In genomic region chrX:12973561-12974216, GRCh38 we compare ENCODE assay signal across 8 cellular contexts. TPM values are rescaled to one million over a fixed set of nuclear protein-coding genes. Genes with fewer than 3 reads are reported as not detected.
A peak's percentile ranks its signal among the peaks of the same experiment; 100 is the strongest.
DNase-seq lines count a peak whose midpoint lies in the region; ATAC-seq and TF ChIP-seq lines count a peak whose summit lies in the region.

No MANE protein-coding gene starts in this region.

- no peak for ATAC-seq in activated CD8-positive, alpha-beta memory T cell treated with anti-CD3 and anti-CD28 coated beads, Interleukin-2, amount 10 ng/mL, durations not matched to agents 7 days and 5 days
- peak in 1 of 8 donors; percentile 14 for ATAC-seq in heart right ventricle
- ATAC-seq in stimulated activated effector memory CD8-positive, alpha-beta T cell treated with anti-CD3 and anti-CD28 coated beads, Interleukin-12 subunit alpha, Interleukin-12 subunit beta, amount 100 ng/mL, for 72 hours = no peak
- no peak for ATAC-seq in GM21825 (IDR thresholded peaks at IDR 0.05; ENCODE audit: unreplicated experiment)

- peaks cover 37% of the 10 kb centered on the region for H3K4me1 Mint-ChIP-seq in activated CD8-positive, alpha-beta memory T cell treated with anti-CD3 and anti-CD28 coated beads, Interleukin-2, amount 10 ng/mL, durations not matched to agents 7 days and 5 days
- peaks cover 37% of the 10 kb centered on the region for H3K4me1 Mint-ChIP-seq in stimulated activated effector memory CD8-positive, alpha-beta T cell treated with anti-CD3 and anti-CD28 coated beads, Interleukin-12 subunit alpha, Interleukin-12 subunit beta, amount 100 ng/mL, for 72 hours

- H3K27ac ChIP-seq in ACC112 (ENCODE audit: low read depth, low read length) = peak overlapping the region; percentile 98
- H3K27ac ChIP-seq in KMS-11 = peak overlapping the region; percentile 96
- H3K27ac ChIP-seq in heart right ventricle = peak overlapping the region; percentile 88 to 99 (median 96)

- H3K27me3 ChIP-seq in ACC112 (ENCODE audit: insufficient read depth, low read length) (no peaks in the 10 kb centered on the region), KMS-11 (ENCODE audit: insufficient read depth, low read depth) (no peaks in the 10 kb centered on the region), heart right ventricle (peaks cover 0 to 72% (median 0%) of the 10 kb centered on the region in 7 donors)

- 38 to 50% methylated on average over 17 to 18 of the region's 18 CpGs for WGBS in heart right ventricle, 2 donors

- CTCF ChIA-PET in activated CD8-positive, alpha-beta memory T cell treated with anti-CD3 and anti-CD28 coated beads, Interleukin-2, amount 10 ng/mL, durations not matched to agents 7 days and 5 days (lab: Charles Lee) = interaction anchor here (0.9 to 17.0 kb wide), 4 partner anchors 20 to 514 kb away, joined by 3 to 206 read pairs (median 52); no protein-coding TSS in a partner anchor

- peak overlapping the region; percentile 98 for H3K27ac Mint-ChIP-seq in activated CD8-positive, alpha-beta memory T cell treated with anti-CD3 and anti-CD28 coated beads, Interleukin-2, amount 10 ng/mL, durations not matched to agents 7 days and 5 days
- peak overlapping the region; percentile 98 for H3K27ac Mint-ChIP-seq in stimulated activated effector memory CD8-positive, alpha-beta T cell treated with anti-CD3 and anti-CD28 coated beads, Interleukin-12 subunit alpha, Interleukin-12 subunit beta, amount 100 ng/mL, for 72 hours

- no peaks in the 10 kb centered on the region for H4K20me1 ChIP-seq in KMS-11 (ENCODE audit: insufficient read depth)

- peak overlapping the region; percentile 55 for H2AFZ ChIP-seq in ACC112 (ENCODE audit: low read length, unreplicated experiment)
- peak overlapping the region; percentile 61 for H2AFZ ChIP-seq in KMS-11 (ENCODE audit: low read depth)

- H3K36me3 ChIP-seq in ACC112 (ENCODE audit: insufficient read depth, low read length) (peaks cover 19% of the 10 kb centered on the region), KMS-11 (ENCODE audit: insufficient read depth) (no peaks in the 10 kb centered on the region), heart right ventricle (peaks cover 0 to 16% (median 0%) of the 10 kb centered on the region in 9 donors)

- H3K4me3 Mint-ChIP-seq in activated CD8-positive, alpha-beta memory T cell treated with anti-CD3 and anti-CD28 coated beads, Interleukin-2, amount 10 ng/mL, durations not matched to agents 7 days and 5 days = peak overlapping the region; percentile 95
- peak overlapping the region; percentile 87 for H3K4me3 Mint-ChIP-seq in stimulated activated effector memory CD8-positive, alpha-beta T cell treated with anti-CD3 and anti-CD28 coated beads, Interleukin-12 subunit alpha, Interleukin-12 subunit beta, amount 100 ng/mL, for 72 hours

- H3K4me2 ChIP-seq in KMS-11 = peak overlapping the region; percentile 69

- H3K9me3 Mint-ChIP-seq in activated CD8-positive, alpha-beta memory T cell treated with anti-CD3 and anti-CD28 coated beads, Interleukin-2, amount 10 ng/mL, durations not matched to agents 7 days and 5 days (ENCODE audit: low read depth) = no peaks in the 10 kb centered on the region
- no peaks in the 10 kb centered on the region for H3K9me3 Mint-ChIP-seq in stimulated activated effector memory CD8-positive, alpha-beta T cell treated with anti-CD3 and anti-CD28 coated beads, Interleukin-12 subunit alpha, Interleukin-12 subunit beta, amount 100 ng/mL, for 72 hours

- H3K79me2 ChIP-seq in ACC112 (ENCODE audit: control insufficient read depth, insufficient read depth, low read length, unreplicated experiment) (peaks cover 31% of the 10 kb centered on the region), KMS-11 (ENCODE audit: insufficient read depth, low read depth) (peaks cover 29% of the 10 kb centered on the region)

- peaks cover 0 to 4% (median 0%) of the 10 kb centered on the region in 11 donors for H3K9me3 ChIP-seq in heart right ventricle

- peaks cover 21% of the 10 kb centered on the region for H3K4me1 ChIP-seq in ACC112 (ENCODE audit: control insufficient read depth, insufficient read depth, low read length, unreplicated experiment)
- peaks cover 13% of the 10 kb centered on the region for H3K4me1 ChIP-seq in KMS-11 (ENCODE audit: low read depth, poor library complexity, severe bottlenecking)
- peaks cover 0 to 59% (median 6%) of the 10 kb centered on the region in 9 donors for H3K4me1 ChIP-seq in heart right ventricle

- intact Hi-C loops in heart right ventricle (cut with DNase I) = loop anchor here (2.0 to 10.0 kb wide), 13 partner anchors 121 to 515 kb away; no protein-coding TSS in a partner anchor

- peak overlapping the region; percentile 97; the same call in 1 of the 2 replicates for H3K9ac ChIP-seq in KMS-11

- H3K4me3 ChIP-seq in ACC112 (ENCODE audit: low read depth, low read length) = peak overlapping the region; percentile 95
- no peak overlapping the region for H3K4me3 ChIP-seq in KMS-11 (IDR thresholded peaks at IDR 0.05; ENCODE audit: insufficient read depth, low read depth, low read length)
- H3K4me3 ChIP-seq in heart right ventricle = peak overlapping the region; percentile 50 to 98 (median 86)

- peak; percentile 73 for DNase-seq in activated CD8-positive, alpha-beta memory T cell treated with anti-CD3 and anti-CD28 coated beads, Interleukin-2, amount 10 ng/mL, durations not matched to agents 7 days and 5 days
- peak in 1 of 2 donors; percentile 34 for DNase-seq in heart right ventricle
- no peak for DNase-seq in stimulated activated effector memory CD8-positive, alpha-beta T cell treated with anti-CD3 and anti-CD28 coated beads, Interleukin-12 subunit alpha, Interleukin-12 subunit beta, amount 100 ng/mL, for 72 hours (ENCODE audit: low spot score in 2 of 2)
- no peak for DNase-seq in RKO (ENCODE audit: low spot score)
- no peak for DNase-seq in RPMI8226

- H3K36me3 Mint-ChIP-seq in activated CD8-positive, alpha-beta memory T cell treated with anti-CD3 and anti-CD28 coated beads, Interleukin-2, amount 10 ng/mL, durations not matched to agents 7 days and 5 days = peaks cover 47% of the 10 kb centered on the region
- H3K36me3 Mint-ChIP-seq in stimulated activated effector memory CD8-positive, alpha-beta T cell treated with anti-CD3 and anti-CD28 coated beads, Interleukin-12 subunit alpha, Interleukin-12 subunit beta, amount 100 ng/mL, for 72 hours = peaks cover 61% of the 10 kb centered on the region

- no peaks in the 10 kb centered on the region for H3K27me3 Mint-ChIP-seq in activated CD8-positive, alpha-beta memory T cell treated with anti-CD3 and anti-CD28 coated beads, Interleukin-2, amount 10 ng/mL, durations not matched to agents 7 days and 5 days

- TF ChIP-seq CTCF in KMS-11 (conservative IDR thresholded peaks at IDR 0.05; ENCODE audit: low read depth, low read length) = no peak
- no peak for TF ChIP-seq CTCF in heart right ventricle (IDR thresholded peaks at IDR 0.05)

RNA-seq across cellular contexts. Expression of gene TMSB4X, which starts 1.2 kb away (rescaled TPM):
- total RNA-seq in activated CD8-positive, alpha-beta memory T cell treated with anti-CD3 and anti-CD28 coated beads, Interleukin-2, amount 10 ng/mL, durations not matched to agents 7 days and 5 days = 1,000 to 10,000 TPM; 6,072 to 7,639 TPM
- 1,000 to 10,000 TPM in 3 of 10 donors, 100 to 1,000 TPM in 7; 700 to 2,442 (median 850) TPM for total RNA-seq in heart right ventricle
- polyA plus RNA-seq in heart right ventricle = 1,000 to 10,000 TPM; 2,617 to 3,026 TPM
